Comparison of ENCODE assay signal across 9 cellular contexts in the genomic region with DNA sequence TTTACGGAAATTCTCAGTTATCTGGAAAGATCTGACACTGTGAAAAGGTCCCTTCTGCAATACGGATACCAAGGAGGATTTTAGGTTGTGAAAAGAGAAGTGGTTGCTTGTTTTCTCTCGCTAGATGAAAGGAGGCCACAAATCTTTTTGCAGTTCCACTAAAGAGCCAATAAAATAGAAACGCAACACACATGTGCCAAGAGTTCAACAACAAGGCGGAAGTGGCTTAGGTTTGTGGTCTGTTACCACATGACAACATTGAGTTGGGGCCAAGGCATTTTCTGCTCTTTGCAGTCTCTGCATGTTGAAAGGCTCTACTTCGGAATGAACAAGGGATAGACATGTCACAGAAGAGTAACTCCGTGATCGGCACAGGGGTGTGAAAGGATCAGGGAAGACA.
DNase-seq lines count a peak whose midpoint lies in the region; ATAC-seq and TF ChIP-seq lines count a peak whose summit lies in the region.
"Had no signal": no experiment of that assay in that cellular context is flagged by ENCODE, and none has a peak within 500 bp of the region (broad histone marks: within the 10 kb centered on the region; RNA-seq: fewer than 3 reads in every experiment).

No MANE protein-coding gene starts in this region.

- no peak overlapping the region for H3K4me2 ChIP-seq in neural progenitor cell

- ATAC-seq in GM21619 (IDR thresholded peaks at IDR 0.05; ENCODE audit: unreplicated experiment) = peak; percentile 97
- ATAC-seq in aorta (ENCODE audit: low FRiP score) = no peak

- peaks cover 19% of the 10 kb centered on the region for H3K4me1 Mint-ChIP-seq in activated T-cell treated with anti-CD3 and anti-CD28 coated beads, Interleukin-2, amount 50 U/mL, for 24 hours (ENCODE audit: low read depth)
- no peaks in the 10 kb centered on the region for H3K4me1 Mint-ChIP-seq in neural progenitor cell

- TF ChIP-seq CTCF in GM06990 (IDR thresholded peaks at IDR 0.05; ENCODE audit: insufficient read depth, low read length, poor library complexity, severe bottlenecking) (no peak), neural progenitor cell (IDR thresholded peaks at IDR 0.05) (no peak)

- DNase-seq in GM06990 (ENCODE audit: extremely low read depth, insufficient read length) (peak; percentile 40), left kidney (ENCODE audit: low read depth, low spot score) (peak; percentile 58), epidermal melanocyte (ENCODE audit: insufficient read length, low spot score) (no peak), aorta (no peak), neural progenitor cell (ENCODE audit: low spot score) (no peak)
- DNase-seq in Jurkat, Clone E6-1 (ENCODE audit: low read depth, low spot score) = peak; percentile 97
- DNase-seq in activated T-cell treated with anti-CD3 and anti-CD28 coated beads, Interleukin-2, amount 50 U/mL, for 24 hours = no peak

- peak overlapping the region; percentile 2 for H3K4me3 Mint-ChIP-seq in activated T-cell treated with anti-CD3 and anti-CD28 coated beads, Interleukin-2, amount 50 U/mL, for 24 hours
- H3K4me3 Mint-ChIP-seq in neural progenitor cell = no peak overlapping the region

- no peak overlapping the region for H3K27ac Mint-ChIP-seq in activated T-cell treated with anti-CD3 and anti-CD28 coated beads, Interleukin-2, amount 50 U/mL, for 24 hours
- no peak overlapping the region for H3K27ac Mint-ChIP-seq in neural progenitor cell

- no peak overlapping the region for H3K4me3 ChIP-seq in GM06990 (replicated peaks; ENCODE audit: low read depth, low read length)
- no peak overlapping the region for H3K4me3 ChIP-seq in Jurkat, Clone E6-1 (ENCODE audit: low read length)
- no peak overlapping the region for H3K4me3 ChIP-seq in aorta (ENCODE audit: low read length in 2 of 2)
- no peak overlapping the region for H3K4me3 ChIP-seq in neural progenitor cell

- 75 to 81% methylated on average over 8 of the region's 8 CpGs for WGBS in aorta, 2 donors

- H3K36me3 ChIP-seq in GM06990 (ENCODE audit: control insufficient read depth, insufficient read depth, low read length) (no peaks in the 10 kb centered on the region), aorta (ENCODE audit: control insufficient read depth in 1 of 2, insufficient read depth in 2 of 2, low read length in 1 of 2) (no peaks in the 10 kb centered on the region), neural progenitor cell (no peaks in the 10 kb centered on the region)

- no peak overlapping the region for H2AFZ ChIP-seq in neural progenitor cell (replicated peaks)

- no peaks in the 10 kb centered on the region for H3K79me2 ChIP-seq in neural progenitor cell (ENCODE audit: low read depth)

- H3K9me3 ChIP-seq in aorta (ENCODE audit: control insufficient read depth, low read length) (no peaks in the 10 kb centered on the region), neural progenitor cell (ENCODE audit: low read depth) (no peaks in the 10 kb centered on the region)

- no peak overlapping the region for H3K27ac ChIP-seq in aorta (ENCODE audit: low read depth in 1 of 2, low read length in 2 of 2)
- H3K27ac ChIP-seq in neural progenitor cell = no peak overlapping the region

- H3K36me3 Mint-ChIP-seq in activated T-cell treated with anti-CD3 and anti-CD28 coated beads, Interleukin-2, amount 50 U/mL, for 24 hours (ENCODE audit: low read depth) = no peaks in the 10 kb centered on the region
- no peaks in the 10 kb centered on the region for H3K36me3 Mint-ChIP-seq in neural progenitor cell
- H3K36me3 Mint-ChIP-seq: IgD-negative memory B cell had no signal

- no peaks in the 10 kb centered on the region for H4K20me1 ChIP-seq in neural progenitor cell (ENCODE audit: low read depth)

- no peaks in the 10 kb centered on the region for H3F3A ChIP-seq in neural progenitor cell (ENCODE audit: low read depth)

- intact Hi-C loops in aorta (cut with DNase I) = no loop called here

- H3K27me3 ChIP-seq in GM06990 (replicated peaks; ENCODE audit: control insufficient read depth, insufficient read depth, low read length) = no peaks in the 10 kb centered on the region; the same call in 1 of the 2 replicates
- H3K27me3 ChIP-seq in aorta (ENCODE audit: control insufficient read depth in 1 of 2, insufficient read depth in 2 of 2, low read length in 1 of 2) = peaks cover 0 to 2% of the 10 kb centered on the region in 2 donors
- H3K27me3 ChIP-seq in neural progenitor cell = no peaks in the 10 kb centered on the region

- H3K4me1 ChIP-seq in aorta (ENCODE audit: control insufficient read depth in 1 of 2, insufficient read depth in 2 of 2, low read length in 2 of 2) = no peaks in the 10 kb centered on the region
- no peaks in the 10 kb centered on the region for H3K4me1 ChIP-seq in neural progenitor cell

- no peaks in the 10 kb centered on the region for H3K9me3 Mint-ChIP-seq in activated T-cell treated with anti-CD3 and anti-CD28 coated beads, Interleukin-2, amount 50 U/mL, for 24 hours
- no peaks in the 10 kb centered on the region for H3K9me3 Mint-ChIP-seq in neural progenitor cell

- H3K27me3 Mint-ChIP-seq in activated T-cell treated with anti-CD3 and anti-CD28 coated beads, Interleukin-2, amount 50 U/mL, for 24 hours = peaks cover 29% of the 10 kb centered on the region
- no peaks in the 10 kb centered on the region for H3K27me3 Mint-ChIP-seq in neural progenitor cell (ENCODE audit: insufficient read depth, low read depth)

- no peak overlapping the region for H3K9ac ChIP-seq in neural progenitor cell

Comparison
In these comparisons a context has a peak if more than half of its experiments do, and no peak if none do; other contexts are left out.
1. DNase-seq: peak in GM06990 (single experiment), Jurkat, Clone E6-1 (single experiment) and left kidney (single experiment); none in activated T-cell treated with anti-CD3 and anti-CD28 coated beads, Interleukin-2, amount 50 U/mL, for 24 hours (single experiment), epidermal melanocyte (single experiment), aorta (0 of 2) and neural progenitor cell (single experiment).